In genomic region chr6:7723041-7723447, GRCh38 we compare ENCODE assay signal across 8 cellular contexts. TPM values are rescaled to one million over a fixed set of nuclear protein-coding genes. Genes with fewer than 3 reads are reported as not detected.
DNase-seq lines count a peak whose midpoint lies in the region; ATAC-seq and TF ChIP-seq lines count a peak whose summit lies in the region.

No MANE protein-coding gene starts in this region.

- H2BK120ac ChIP-seq in mesenchymal stem cell (ENCODE audit: low read depth, low read length) = no peak overlapping the region

- H3K27ac Mint-ChIP-seq in Caco-2 (ENCODE audit: unreplicated experiment) (no peak overlapping the region), HFFc6 (no peak overlapping the region), endodermal cell (no peak overlapping the region)
- no peak overlapping the region for H3K27ac Mint-ChIP-seq in activated CD4-positive, alpha-beta memory T cell treated with anti-CD3 and anti-CD28 coated beads, Interleukin-2, amount 10 ng/mL, durations not matched to agents 7 days and 5 days
- no peak overlapping the region for H3K27ac Mint-ChIP-seq in stimulated activated memory B cell treated with anti-CD40 and anti-IgM and Interleukin-4, amounts not matched to agents 10 μg/mL and 1 μg/mL and 100 μg/mL, for 72 hours

- no peak overlapping the region for H3K18ac ChIP-seq in mesenchymal stem cell (ENCODE audit: low read depth in 1 of 2, low read length in 2 of 2)

- H4K91ac ChIP-seq in mesenchymal stem cell (ENCODE audit: low read length) = no peak overlapping the region

- no TSS peak for BruUV-seq in Caco-2 (replicated peaks; lab: Mats Ljungman, UMichigan)

- no peak overlapping the region for H2AK5ac ChIP-seq in mesenchymal stem cell (ENCODE audit: low read length, severe bottlenecking)

- intact Hi-C loops in Caco-2 (cut with micrococcal nuclease; ENCODE audit: unreplicated experiment) = loop anchor here (1.0 to 10.0 kb wide), 2 partner anchors 192 to 269 kb away; partner anchors contain the start of gene TXNDC5

- no peak overlapping the region for H3K9ac ChIP-seq in endodermal cell (ENCODE audit: extremely low read depth, low read length, poor library complexity, severe bottlenecking)
- no peak overlapping the region for H3K9ac ChIP-seq in mesenchymal stem cell (ENCODE audit: low read length)

- POLR2A ChIA-PET in Caco-2 (lab: Charles Lee) = no interaction called here
- POLR2A ChIA-PET in activated CD4-positive, alpha-beta memory T cell treated with anti-CD3 and anti-CD28 coated beads, Interleukin-2, amount 10 ng/mL, durations not matched to agents 7 days and 5 days (lab: Charles Lee) = interaction anchor here (1.0 kb wide), 1 partner anchor 379 kb away, joined by 3 read pairs; the partner anchor contains the start of gene EEF1E1

- H3K23ac ChIP-seq in mesenchymal stem cell (ENCODE audit: low read length in 2 of 2) = no peak overlapping the region

- no peak overlapping the region for H3K4me2 ChIP-seq in mesenchymal stem cell (ENCODE audit: low read length, poor library complexity, severe bottlenecking)

- H3K27ac ChIP-seq in endodermal cell (ENCODE audit: low read depth, low read length) (no peak overlapping the region), mesenchymal stem cell (ENCODE audit: low read length, poor library complexity, severe bottlenecking) (no peak overlapping the region)

- H3K4me3 Mint-ChIP-seq in Caco-2 (ENCODE audit: unreplicated experiment) = no peak overlapping the region
- no peak overlapping the region for H3K4me3 Mint-ChIP-seq in HFFc6
- H3K4me3 Mint-ChIP-seq in activated CD4-positive, alpha-beta memory T cell treated with anti-CD3 and anti-CD28 coated beads, Interleukin-2, amount 10 ng/mL, durations not matched to agents 7 days and 5 days = no peak overlapping the region
- no peak overlapping the region for H3K4me3 Mint-ChIP-seq in endodermal cell
- no peak overlapping the region for H3K4me3 Mint-ChIP-seq in stimulated activated memory B cell treated with anti-CD40 and anti-IgM and Interleukin-4, amounts not matched to agents 10 μg/mL and 1 μg/mL and 100 μg/mL, for 72 hours

- ATAC-seq in stimulated activated memory B cell treated with anti-CD40 and anti-IgM and Interleukin-4, amounts not matched to agents 10 μg/mL and 1 μg/mL and 100 μg/mL, for 72 hours = peak; percentile 44
- ATAC-seq in GM21576 (IDR thresholded peaks at IDR 0.05; ENCODE audit: unreplicated experiment) = no peak

- H3K4me1 Mint-ChIP-seq in Caco-2 (ENCODE audit: low read depth, unreplicated experiment) (no peaks in the 10 kb centered on the region), HFFc6 (ENCODE audit: low read depth) (peaks cover 19% of the 10 kb centered on the region), endodermal cell (peaks cover 7% of the 10 kb centered on the region)
- peaks cover 12% of the 10 kb centered on the region for H3K4me1 Mint-ChIP-seq in activated CD4-positive, alpha-beta memory T cell treated with anti-CD3 and anti-CD28 coated beads, Interleukin-2, amount 10 ng/mL, durations not matched to agents 7 days and 5 days
- H3K4me1 Mint-ChIP-seq in stimulated activated memory B cell treated with anti-CD40 and anti-IgM and Interleukin-4, amounts not matched to agents 10 μg/mL and 1 μg/mL and 100 μg/mL, for 72 hours = peaks cover 21% of the 10 kb centered on the region

- DNase-seq in Caco-2 (peak; percentile 79 to 81), HFFc6 (peak; percentile 64), NCI-H774 (lab: John Stamatoyannopoulos, UW) (peak; percentile 41), endodermal cell (peak; percentile 94), mesenchymal stem cell (peak; percentile 75)
- peak; percentile 65 for DNase-seq in activated CD4-positive, alpha-beta memory T cell treated with anti-CD3 and anti-CD28 coated beads, Interleukin-2, amount 10 ng/mL, durations not matched to agents 7 days and 5 days

- 0 to 22% methylated on average over 3 to 10 of the region's 10 CpGs for WGBS in endodermal cell (ENCODE audit: insufficient coverage in 1 of 2, insufficient read length in 1 of 2), 2 experiments
- WGBS in mesenchymal stem cell = 6% methylated on average over 7 of the region's 10 CpGs

- no peaks in the 10 kb centered on the region for H3K36me3 ChIP-seq in Caco-2 (ENCODE audit: control insufficient read depth, insufficient read depth, low read length)
- H3K36me3 ChIP-seq in endodermal cell (ENCODE audit: control insufficient read depth, insufficient read depth, low read length) = no peaks in the 10 kb centered on the region
- no peaks in the 10 kb centered on the region for H3K36me3 ChIP-seq in mesenchymal stem cell (ENCODE audit: control insufficient read depth in 1 of 2, insufficient read depth in 2 of 2, low read depth in 1 of 2, low read length in 2 of 2)

- peaks cover 5% of the 10 kb centered on the region for H3K36me3 Mint-ChIP-seq in Caco-2 (ENCODE audit: insufficient read depth, unreplicated experiment)
- H3K36me3 Mint-ChIP-seq in HFFc6 (ENCODE audit: low read depth) = no peaks in the 10 kb centered on the region
- H3K36me3 Mint-ChIP-seq in activated CD4-positive, alpha-beta memory T cell treated with anti-CD3 and anti-CD28 coated beads, Interleukin-2, amount 10 ng/mL, durations not matched to agents 7 days and 5 days (ENCODE audit: low read depth) = no peaks in the 10 kb centered on the region
- H3K36me3 Mint-ChIP-seq in endodermal cell (ENCODE audit: low read depth) = no peaks in the 10 kb centered on the region
- no peaks in the 10 kb centered on the region for H3K36me3 Mint-ChIP-seq in stimulated activated memory B cell treated with anti-CD40 and anti-IgM and Interleukin-4, amounts not matched to agents 10 μg/mL and 1 μg/mL and 100 μg/mL, for 72 hours

- H2BK5ac ChIP-seq in mesenchymal stem cell (ENCODE audit: low read depth, low read length, poor library complexity, severe bottlenecking) = no peak overlapping the region

- no peak overlapping the region for H2BK12ac ChIP-seq in mesenchymal stem cell (ENCODE audit: low read length in 2 of 2)

- no peak overlapping the region for H2AFZ ChIP-seq in mesenchymal stem cell (ENCODE audit: low read depth, low read length)

- no peak overlapping the region for H3K4me3 ChIP-seq in Caco-2 (ENCODE audit: low read depth, low read length)
- H3K4me3 ChIP-seq in endodermal cell (ENCODE audit: low read length) = no peak overlapping the region
- no peak overlapping the region for H3K4me3 ChIP-seq in mesenchymal stem cell (ENCODE audit: insufficient read depth in 1 of 2, low read depth in 1 of 2, low read length in 2 of 2)

- H3K27me3 ChIP-seq in Caco-2 (replicated peaks; ENCODE audit: control insufficient read depth, insufficient read depth, low read length) (peaks cover 2% of the 10 kb centered on the region), endodermal cell (ENCODE audit: control insufficient read depth, insufficient read depth, low read length, poor library complexity, severe bottlenecking) (peaks cover 73% of the 10 kb centered on the region), mesenchymal stem cell (ENCODE audit: control insufficient read depth in 1 of 2, insufficient read depth in 1 of 2, low read length in 2 of 2) (peaks cover 10 to 43% of the 10 kb centered on the region in 2 experiments)

- CTCF ChIA-PET in Caco-2 (lab: Charles Lee) = interaction anchor here (0.6 to 1.4 kb wide), 7 partner anchors 26 to 725 kb away, joined by 3 to 8 read pairs (median 3); partner anchors contain the start of gene BLOC1S5
- CTCF ChIA-PET in activated CD4-positive, alpha-beta memory T cell treated with anti-CD3 and anti-CD28 coated beads, Interleukin-2, amount 10 ng/mL, durations not matched to agents 7 days and 5 days (lab: Charles Lee) = interaction anchor here (0.6 to 3.1 kb wide), 26 partner anchors 8 to 707 kb away, joined by 3 to 30 read pairs (median 4); partner anchors contain the start of gene BLOC1S5

- H3K9me3 Mint-ChIP-seq in Caco-2 (ENCODE audit: unreplicated experiment) = peaks cover 3% of the 10 kb centered on the region
- no peaks in the 10 kb centered on the region for H3K9me3 Mint-ChIP-seq in HFFc6
- H3K9me3 Mint-ChIP-seq in activated CD4-positive, alpha-beta memory T cell treated with anti-CD3 and anti-CD28 coated beads, Interleukin-2, amount 10 ng/mL, durations not matched to agents 7 days and 5 days = no peaks in the 10 kb centered on the region
- H3K9me3 Mint-ChIP-seq in endodermal cell = no peaks in the 10 kb centered on the region
- peaks cover under 1% of the 10 kb centered on the region for H3K9me3 Mint-ChIP-seq in stimulated activated memory B cell treated with anti-CD40 and anti-IgM and Interleukin-4, amounts not matched to agents 10 μg/mL and 1 μg/mL and 100 μg/mL, for 72 hours

- H3K79me1 ChIP-seq in mesenchymal stem cell (replicated peaks; ENCODE audit: low read length, poor library complexity, severe bottlenecking) = no peaks in the 10 kb centered on the region

- TF ChIP-seq CTCF in Caco-2 (IDR thresholded peaks at IDR 0.05; ENCODE audit: insufficient read depth in 1 of 2, low read depth in 1 of 2, low read length in 1 of 2, severe bottlenecking in 1 of 2, unreplicated experiment in 1 of 2) (peak; percentile 57 to 58), HFFc6 (IDR thresholded peaks at IDR 0.05) (peak; percentile 82), endodermal cell (conservative IDR thresholded peaks at IDR 0.05) (peak; percentile 74)

- no peak overlapping the region for H3K14ac ChIP-seq in mesenchymal stem cell (ENCODE audit: low read length in 2 of 2)

- H3K4me1 ChIP-seq in Caco-2 (peaks cover 8% of the 10 kb centered on the region; the same call in 1 of the 2 replicates), endodermal cell (ENCODE audit: control insufficient read depth, insufficient read depth, low read length) (no peaks in the 10 kb centered on the region), mesenchymal stem cell (ENCODE audit: control insufficient read depth, insufficient read depth, low read depth, low read length) (peaks cover 17% of the 10 kb centered on the region)

- no peak overlapping the region for H2BK15ac ChIP-seq in mesenchymal stem cell (ENCODE audit: low read depth, poor library complexity, severe bottlenecking)

- no peaks in the 10 kb centered on the region for H3K9me3 ChIP-seq in Caco-2
- H3K9me3 ChIP-seq in endodermal cell (ENCODE audit: control insufficient read depth, low read length) = no peaks in the 10 kb centered on the region
- H3K9me3 ChIP-seq in mesenchymal stem cell (ENCODE audit: control insufficient read depth, low read length) = no peaks in the 10 kb centered on the region

- H3K27me3 Mint-ChIP-seq in Caco-2 (ENCODE audit: insufficient read depth, unreplicated experiment) (peaks cover 19% of the 10 kb centered on the region), HFFc6 (ENCODE audit: insufficient read depth) (peaks cover 24% of the 10 kb centered on the region), endodermal cell (ENCODE audit: insufficient read depth) (peaks cover 78% of the 10 kb centered on the region)
- peaks cover 62% of the 10 kb centered on the region for H3K27me3 Mint-ChIP-seq in activated CD4-positive, alpha-beta memory T cell treated with anti-CD3 and anti-CD28 coated beads, Interleukin-2, amount 10 ng/mL, durations not matched to agents 7 days and 5 days
- peaks cover 51% of the 10 kb centered on the region for H3K27me3 Mint-ChIP-seq in stimulated activated memory B cell treated with anti-CD40 and anti-IgM and Interleukin-4, amounts not matched to agents 10 μg/mL and 1 μg/mL and 100 μg/mL, for 72 hours

- H4K8ac ChIP-seq in mesenchymal stem cell (ENCODE audit: low read length) = no peak overlapping the region

- H3K4ac ChIP-seq in mesenchymal stem cell (ENCODE audit: low read depth in 1 of 2, low read length in 2 of 2) = no peak overlapping the region

RNA-seq across cellular contexts. Expression of gene BMP6, which starts 2.9 kb away (rescaled TPM):
- total RNA-seq in Caco-2 (2022) (0.39 and 0.61 TPM in 2 replicates), endodermal cell (under 1 TPM; 0.62 to 0.71 TPM)
- under 1 TPM in 5 of 6 experiments, not detected in 1; 0.05 to 0.43 (median 0.11) TPM for total RNA-seq in HFFc6 (2021; fragmentation: NEBNext Ultra II Directional; extraction: Animal tissue kit (Norgen Biotek cat#: 25700))
- not detected for total RNA-seq in activated CD4-positive, alpha-beta memory T cell treated with anti-CD3 and anti-CD28 coated beads, Interleukin-2, amount 10 ng/mL, durations not matched to agents 7 days and 5 days
- polyA plus RNA-seq in endodermal cell (2013, experiment 1 of 2) = 5.8 TPM
- 6.0 TPM for polyA plus RNA-seq in endodermal cell (2013, experiment 2 of 2)
- polyA plus RNA-seq in mesenchymal stem cell (2013, experiment 1 of 2) = 0.46 TPM
- polyA plus RNA-seq in mesenchymal stem cell (2013, experiment 2 of 2) = 0.42 TPM

Comparison
In these comparisons a context has a peak if more than half of its experiments do, and no peak if none do; other contexts are left out.
1. DNase-seq: peak in every context shown above with its lines; median percentile 94 in endodermal cell; 80 in Caco-2; 75 in mesenchymal stem cell; 65 in activated CD4-positive, alpha-beta memory T cell treated with anti-CD3 and anti-CD28 coated beads, Interleukin-2, amount 10 ng/mL, durations not matched to agents 7 days and 5 days; 64 in HFFc6; 41 in NCI-H774.